In the genomic region with DNA sequence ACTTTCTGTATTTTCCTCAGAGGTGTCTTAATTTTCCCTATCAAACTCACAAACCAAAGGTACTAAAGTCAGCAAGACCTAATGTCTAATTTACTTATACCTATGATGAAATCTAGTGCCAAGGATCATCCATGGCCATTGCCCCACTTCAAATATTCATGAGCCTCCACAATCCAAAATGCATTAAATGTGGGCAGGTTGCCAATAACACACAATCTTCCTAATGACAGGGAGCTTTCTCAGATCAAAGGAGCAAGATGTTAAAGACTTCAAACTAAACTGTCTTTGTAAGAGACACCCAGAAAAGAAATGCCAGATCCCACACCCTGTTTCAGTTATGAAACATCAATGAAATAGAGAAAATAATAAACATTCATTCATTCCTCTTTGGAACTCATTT, we compare ENCODE assay signal across 2 cellular contexts.
TF ChIP-seq lines count a peak whose summit lies in the region.

No MANE protein-coding gene starts in this region.

TF ChIP-seq in SK-N-SH, 30 proteins besides CTCF, POLR2A, EP300 and RAD21 (continued from another document):
- TF ChIP-seq YY1 (IDR thresholded peaks at IDR 0.05; ENCODE audit: low read depth) (no peak), NFIC (IDR thresholded peaks at IDR 0.05; ENCODE audit: borderline replicate concordance) (no peak), RCOR1 (IDR thresholded peaks at IDR 0.05; ENCODE audit: low read length) (no peak), JUND (IDR thresholded peaks at IDR 0.05) (no peak)
- TF ChIP-seq, protein P1, sequence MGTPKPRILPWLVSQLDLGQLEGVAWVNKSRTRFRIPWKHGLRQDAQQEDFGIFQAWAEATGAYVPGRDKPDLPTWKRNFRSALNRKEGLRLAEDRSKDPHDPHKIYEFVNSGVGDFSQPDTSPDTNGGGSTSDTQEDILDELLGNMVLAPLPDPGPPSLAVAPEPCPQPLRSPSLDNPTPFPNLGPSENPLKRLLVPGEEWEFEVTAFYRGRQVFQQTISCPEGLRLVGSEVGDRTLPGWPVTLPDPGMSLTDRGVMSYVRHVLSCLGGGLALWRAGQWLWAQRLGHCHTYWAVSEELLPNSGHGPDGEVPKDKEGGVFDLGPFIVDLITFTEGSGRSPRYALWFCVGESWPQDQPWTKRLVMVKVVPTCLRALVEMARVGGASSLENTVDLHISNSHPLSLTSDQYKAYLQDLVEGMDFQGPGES (IDR thresholded peaks at IDR 0.05; ENCODE audit: low read depth, low read length) = no peak
- TF ChIP-seq, protein P2, sequence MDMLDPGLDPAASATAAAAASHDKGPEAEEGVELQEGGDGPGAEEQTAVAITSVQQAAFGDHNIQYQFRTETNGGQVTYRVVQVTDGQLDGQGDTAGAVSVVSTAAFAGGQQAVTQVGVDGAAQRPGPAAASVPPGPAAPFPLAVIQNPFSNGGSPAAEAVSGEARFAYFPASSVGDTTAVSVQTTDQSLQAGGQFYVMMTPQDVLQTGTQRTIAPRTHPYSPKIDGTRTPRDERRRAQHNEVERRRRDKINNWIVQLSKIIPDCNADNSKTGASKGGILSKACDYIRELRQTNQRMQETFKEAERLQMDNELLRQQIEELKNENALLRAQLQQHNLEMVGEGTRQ (IDR thresholded peaks at IDR 0.05; ENCODE audit: borderline replicate concordance, low read depth, low read length) = no peak
- TF ChIP-seq, protein P3, sequence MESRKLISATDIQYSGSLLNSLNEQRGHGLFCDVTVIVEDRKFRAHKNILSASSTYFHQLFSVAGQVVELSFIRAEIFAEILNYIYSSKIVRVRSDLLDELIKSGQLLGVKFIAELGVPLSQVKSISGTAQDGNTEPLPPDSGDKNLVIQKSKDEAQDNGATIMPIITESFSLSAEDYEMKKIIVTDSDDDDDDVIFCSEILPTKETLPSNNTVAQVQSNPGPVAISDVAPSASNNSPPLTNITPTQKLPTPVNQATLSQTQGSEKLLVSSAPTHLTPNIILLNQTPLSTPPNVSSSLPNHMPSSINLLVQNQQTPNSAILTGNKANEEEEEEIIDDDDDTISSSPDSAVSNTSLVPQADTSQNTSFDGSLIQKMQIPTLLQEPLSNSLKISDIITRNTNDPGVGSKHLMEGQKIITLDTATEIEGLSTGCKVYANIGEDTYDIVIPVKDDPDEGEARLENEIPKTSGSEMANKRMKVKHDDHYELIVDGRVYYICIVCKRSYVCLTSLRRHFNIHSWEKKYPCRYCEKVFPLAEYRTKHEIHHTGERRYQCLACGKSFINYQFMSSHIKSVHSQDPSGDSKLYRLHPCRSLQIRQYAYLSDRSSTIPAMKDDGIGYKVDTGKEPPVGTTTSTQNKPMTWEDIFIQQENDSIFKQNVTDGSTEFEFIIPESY (IDR thresholded peaks at IDR 0.05; ENCODE audit: borderline replicate concordance, low read depth) = no peak

TF ChIP-seq in HepG2, 621 proteins besides CTCF, POLR2A, EP300 and RAD21 (continued from another document):
- TF ChIP-seq, protein P4, sequence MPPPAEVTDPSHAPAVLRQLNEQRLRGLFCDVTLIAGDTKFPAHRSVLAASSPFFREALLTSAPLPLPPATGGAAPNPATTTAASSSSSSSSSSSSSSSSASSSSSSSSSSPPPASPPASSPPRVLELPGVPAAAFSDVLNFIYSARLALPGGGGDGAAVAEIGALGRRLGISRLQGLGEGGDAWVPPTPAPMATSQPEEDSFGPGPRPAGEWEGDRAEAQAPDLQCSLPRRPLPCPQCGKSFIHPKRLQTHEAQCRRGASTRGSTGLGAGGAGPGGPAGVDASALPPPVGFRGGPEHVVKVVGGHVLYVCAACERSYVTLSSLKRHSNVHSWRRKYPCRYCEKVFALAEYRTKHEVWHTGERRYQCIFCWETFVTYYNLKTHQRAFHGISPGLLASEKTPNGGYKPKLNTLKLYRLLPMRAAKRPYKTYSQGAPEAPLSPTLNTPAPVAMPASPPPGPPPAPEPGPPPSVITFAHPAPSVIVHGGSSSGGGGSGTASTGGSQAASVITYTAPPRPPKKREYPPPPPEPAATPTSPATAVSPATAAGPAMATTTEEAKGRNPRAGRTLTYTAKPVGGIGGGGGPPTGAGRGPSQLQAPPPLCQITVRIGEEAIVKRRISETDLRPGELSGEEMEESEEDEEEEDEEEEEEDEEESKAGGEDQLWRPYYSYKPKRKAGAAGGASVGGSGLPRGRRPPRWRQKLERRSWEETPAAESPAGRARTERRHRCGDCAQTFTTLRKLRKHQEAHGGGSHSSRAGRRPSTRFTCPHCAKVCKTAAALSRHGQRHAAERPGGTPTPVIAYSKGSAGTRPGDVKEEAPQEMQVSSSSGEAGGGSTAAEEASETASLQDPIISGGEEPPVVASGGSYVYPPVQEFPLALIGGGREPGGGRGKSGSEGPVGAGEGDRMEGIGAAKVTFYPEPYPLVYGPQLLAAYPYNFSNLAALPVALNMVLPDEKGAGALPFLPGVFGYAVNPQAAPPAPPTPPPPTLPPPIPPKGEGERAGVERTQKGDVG (CRISPR knock-in tag; IDR thresholded peaks at IDR 0.05; ENCODE audit: borderline replicate concordance) = no peak
- no peak for TF ChIP-seq ZFYVE20 (CRISPR knock-in tag; IDR thresholded peaks at IDR 0.05; ENCODE audit: borderline replicate concordance, low read depth)
- TF ChIP-seq ZNF615 (CRISPR knock-in tag; IDR thresholded peaks at IDR 0.05; ENCODE audit: borderline replicate concordance) = no peak
- TF ChIP-seq, protein P3 (CRISPR knock-in tag; IDR thresholded peaks at IDR 0.05) = no peak
